ENCODE assay signal across 15 cellular contexts in the genomic region with DNA sequence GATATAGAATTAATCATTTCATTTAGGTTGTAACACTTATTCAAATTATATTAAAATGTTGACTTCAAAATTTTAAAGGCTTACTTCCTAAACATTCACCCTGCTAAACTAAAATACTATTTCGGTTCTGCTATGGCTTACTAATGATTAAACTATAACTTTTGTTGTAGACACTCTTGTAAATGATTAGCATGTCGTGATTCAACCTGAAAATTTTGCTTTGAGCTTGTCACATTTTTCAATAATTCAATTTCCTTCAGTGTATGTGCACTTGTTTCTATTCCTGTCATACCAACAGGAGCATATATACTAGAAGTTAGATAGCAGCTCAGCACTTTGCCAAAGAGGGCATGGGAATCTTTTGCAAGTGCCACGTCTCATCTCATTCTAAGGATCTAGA.
DNase-seq lines count a peak whose midpoint lies in the region; ATAC-seq and TF ChIP-seq lines count a peak whose summit lies in the region.
"Had no signal": no experiment of that assay in that cellular context is flagged by ENCODE, and none has a peak within 500 bp of the region (broad histone marks: within the 10 kb centered on the region; RNA-seq: fewer than 3 reads in every experiment).

No MANE protein-coding gene starts in this region.

- H3K9me3 ChIP-seq in A673 (ENCODE audit: low read depth, low read length, poor library complexity, severe bottlenecking): no peaks in the 10 kb centered on the region
- H3K9me3 ChIP-seq: thoracic aorta had no signal

- H3K27ac ChIP-seq in A673 (ENCODE audit: low read depth, low read length, poor library complexity, severe bottlenecking): no peak overlapping the region
- H3K27ac ChIP-seq: 22Rv1, thoracic aorta had no signal

- CTCF ChIA-PET in A673 (lab: Charles Lee): no interaction called here

- TF ChIP-seq CTCF in A673 (conservative IDR thresholded peaks at IDR 0.05; ENCODE audit: low read depth, low read length): no peak

- peak; percentile 15 for DNase-seq in ACHN
- no peak for DNase-seq in A673 (ENCODE audit: low spot score)
- no peak for DNase-seq in DMS 273 treated with DMSO at 0.1 percent for 48 hours (lab: John Stamatoyannopoulos, UW)
- DNase-seq in GOT3 (lab: John Stamatoyannopoulos, UW): no peak
- DNase-seq in activated CD4-positive, alpha-beta T cell treated with anti-CD3 and anti-CD28 coated beads for 48 hours: no peak
- DNase-seq: CD4-positive, alpha-beta memory T cell; GF-D8; KBM-7; NCI-H1436; NCI-H526 had no signal

- H3K4me3 ChIP-seq in A673 (ENCODE audit: low read depth, low read length, poor library complexity, severe bottlenecking): no peak overlapping the region
- H3K4me3 ChIP-seq: thoracic aorta had no signal

- POLR2A ChIA-PET in A673 (lab: Charles Lee; ENCODE audit: low non-redundant PET): no interaction called here

- H3K36me3 ChIP-seq in A673 (ENCODE audit: insufficient read depth, low read length, poor library complexity, severe bottlenecking): no peaks in the 10 kb centered on the region
- H3K36me3 ChIP-seq: thoracic aorta had no signal

- no peaks in the 10 kb centered on the region for H3K4me1 ChIP-seq in A673 (ENCODE audit: insufficient read depth, low read length, poor library complexity, severe bottlenecking)

- no TSS peak for BruUV-seq in A673 (replicated peaks; lab: Mats Ljungman, UMichigan)

- ATAC-seq in GM19395 (IDR thresholded peaks at IDR 0.05; ENCODE audit: unreplicated experiment): peak; percentile 75
- peak; percentile 39 for ATAC-seq in HG02623 (IDR thresholded peaks at IDR 0.05; ENCODE audit: unreplicated experiment)
- ATAC-seq in HG03354 (IDR thresholded peaks at IDR 0.05; ENCODE audit: poor library complexity, severe bottlenecking, unreplicated experiment): peak; percentile 85

- intact Hi-C loops in A673 (cut with micrococcal nuclease; ENCODE audit: unreplicated experiment): no loop called here

- in situ Hi-C loops in ACHN (cut with HindIII; ENCODE audit: low pct_ligation_motif_present, low pct_unique_long_range_greater_than_20kb, low sequenced_read_pairs): no loop called here

- no peaks in the 10 kb centered on the region for H3K27me3 ChIP-seq in A673 (replicated peaks; ENCODE audit: insufficient read depth, low read depth, low read length, poor library complexity)
